Comparison of ENCODE assay signal across 21 cellular contexts in the genomic region with DNA sequence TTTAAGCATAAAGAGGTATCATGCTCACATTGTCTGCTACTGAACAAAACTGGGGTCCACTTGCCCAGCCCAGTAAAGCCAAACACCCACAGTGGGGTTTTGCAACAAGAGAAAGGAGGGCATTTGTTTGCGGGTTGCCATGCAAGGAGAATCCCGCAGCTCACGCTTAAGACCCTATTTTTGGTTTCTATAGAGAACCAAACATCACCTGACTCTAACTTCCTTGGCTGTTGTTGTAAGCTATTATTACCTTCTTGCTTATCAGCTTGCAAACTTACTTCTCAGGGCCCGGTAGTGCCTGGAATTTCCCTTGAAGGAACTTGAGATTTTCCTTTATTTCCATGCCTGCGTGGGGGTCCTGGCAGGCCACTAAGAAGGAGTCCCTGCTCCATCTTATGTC. TPM values are rescaled to one million over a fixed set of nuclear protein-coding genes. Genes with fewer than 3 reads are reported as not detected.
DNase-seq lines count a peak whose midpoint lies in the region; TF ChIP-seq lines count a peak whose summit lies in the region.
"Had no signal": no experiment of that assay in that cellular context is flagged by ENCODE, and none has a peak within 500 bp of the region (broad histone marks: within the 10 kb centered on the region; RNA-seq: fewer than 3 reads in every experiment).

No MANE protein-coding gene starts in this region.

- TF ChIP-seq CTCF in left ventricle myocardium inferior (IDR thresholded peaks at IDR 0.05; ENCODE audit: borderline replicate concordance) (no peak), coronary artery (IDR thresholded peaks at IDR 0.05) (no peak), nephron progenitor cell (IDR thresholded peaks at IDR 0.05) (no peak), GM13976 (IDR thresholded peaks at IDR 0.05; ENCODE audit: borderline replicate concordance, control extremely low read depth, extremely low read depth, insufficient read depth, missing control alignments) (no peak)

- no peak overlapping the region for H3K4me3 Mint-ChIP-seq in nephron progenitor cell
- no peak overlapping the region for H3K4me3 Mint-ChIP-seq in activated T-helper 1 cell treated with anti-CD3 and anti-CD28 coated beads, Interleukin-12 subunit alpha, Interleukin-12 subunit beta, Interleukin-2, Interleukin-4 antibody, amounts not matched to agents 30 ng/mL and 10 ng/mL and 1 ng/mL, durations not matched to agents 14 hours and 24 hours and 36 hours
- H3K4me3 Mint-ChIP-seq: stimulated activated effector memory CD8-positive, alpha-beta T cell treated with anti-CD3 and anti-CD28 coated beads, Interleukin-12 subunit alpha, Interleukin-12 subunit beta, amount 100 ng/mL, for 72 hours had no signal

- H3K9me3 Mint-ChIP-seq in nephron progenitor cell = peaks cover 4% of the 10 kb centered on the region
- H3K9me3 Mint-ChIP-seq in activated T-helper 1 cell treated with anti-CD3 and anti-CD28 coated beads, Interleukin-12 subunit alpha, Interleukin-12 subunit beta, Interleukin-2, Interleukin-4 antibody, amounts not matched to agents 30 ng/mL and 10 ng/mL and 1 ng/mL, durations not matched to agents 14 hours and 24 hours and 36 hours = no peaks in the 10 kb centered on the region
- H3K9me3 Mint-ChIP-seq: stimulated activated effector memory CD8-positive, alpha-beta T cell treated with anti-CD3 and anti-CD28 coated beads, Interleukin-12 subunit alpha, Interleukin-12 subunit beta, amount 100 ng/mL, for 72 hours had no signal

- peaks cover 73% of the 10 kb centered on the region for H3K4me1 ChIP-seq in left ventricle myocardium inferior
- H3K4me1 ChIP-seq: SJCRH30 had no signal

- peaks cover 90% of the 10 kb centered on the region for H3K4me1 Mint-ChIP-seq in nephron progenitor cell
- peaks cover 31% of the 10 kb centered on the region for H3K4me1 Mint-ChIP-seq in activated T-helper 1 cell treated with anti-CD3 and anti-CD28 coated beads, Interleukin-12 subunit alpha, Interleukin-12 subunit beta, Interleukin-2, Interleukin-4 antibody, amounts not matched to agents 30 ng/mL and 10 ng/mL and 1 ng/mL, durations not matched to agents 14 hours and 24 hours and 36 hours (ENCODE audit: low read depth)

- H3K27ac Mint-ChIP-seq in nephron progenitor cell = peak overlapping the region; percentile 96
- no peak overlapping the region for H3K27ac Mint-ChIP-seq in activated T-helper 1 cell treated with anti-CD3 and anti-CD28 coated beads, Interleukin-12 subunit alpha, Interleukin-12 subunit beta, Interleukin-2, Interleukin-4 antibody, amounts not matched to agents 30 ng/mL and 10 ng/mL and 1 ng/mL, durations not matched to agents 14 hours and 24 hours and 36 hours
- H3K27ac Mint-ChIP-seq: stimulated activated effector memory CD8-positive, alpha-beta T cell treated with anti-CD3 and anti-CD28 coated beads, Interleukin-12 subunit alpha, Interleukin-12 subunit beta, amount 100 ng/mL, for 72 hours had no signal

- no peaks in the 10 kb centered on the region for H3K9me3 ChIP-seq in left ventricle myocardium inferior (replicated peaks)
- H3K9me3 ChIP-seq: ascending aorta, SJCRH30 had no signal

- in situ Hi-C loops in GM13976 (cut with MboI; ENCODE audit: low sequenced_read_pairs, unreplicated experiment) = no loop called here

- peak overlapping the region; percentile 74 for H3K27ac ChIP-seq in left ventricle myocardium inferior (replicated peaks)
- H3K27ac ChIP-seq in coronary artery = peak overlapping the region; percentile 19 to 73
- H3K27ac ChIP-seq: SJCRH30 had no signal

- no peak for DNase-seq in left ventricle myocardium inferior
- no peak for DNase-seq in cardiac septum (ENCODE audit: low spot score)
- no peak for DNase-seq in coronary artery (ENCODE audit: low spot score)
- DNase-seq in nephron progenitor cell = no peak
- DNase-seq in COLO668 (lab: John Stamatoyannopoulos, UW; ENCODE audit: unreplicated experiment) = no peak
- DNase-seq in activated T-helper 1 cell treated with anti-CD3 and anti-CD28 coated beads, Interleukin-12 subunit alpha, Interleukin-12 subunit beta, Interleukin-2, Interleukin-4 antibody, amounts not matched to agents 30 ng/mL and 10 ng/mL and 1 ng/mL, durations not matched to agents 14 hours and 24 hours and 36 hours (ENCODE audit: low spot score) = no peak
- DNase-seq in GM13976 (ENCODE audit: low spot score) = no peak
- no peak for DNase-seq in NCI-H2196 (lab: John Stamatoyannopoulos, UW; ENCODE audit: unreplicated experiment)
- DNase-seq: COR-L47, cortex of kidney, GOT3, NCI-H1930, SJCRH30, T-helper 9 cell had no signal

- no peaks in the 10 kb centered on the region for H3K36me3 ChIP-seq in left ventricle myocardium inferior
- H3K36me3 ChIP-seq: ascending aorta, SJCRH30 had no signal

- intact Hi-C loops in left ventricle myocardium inferior (cut with micrococcal nuclease) (no loop called here), cardiac septum (cut with DNase I) (no loop called here)
- intact Hi-C loops in activated T-helper 1 cell treated with anti-CD3 and anti-CD28 coated beads, Interleukin-12 subunit alpha, Interleukin-12 subunit beta, Interleukin-2, Interleukin-4 antibody, amounts not matched to agents 30 ng/mL and 10 ng/mL and 1 ng/mL, durations not matched to agents 14 hours and 24 hours and 36 hours (cut with micrococcal nuclease) = no loop called here

- peaks cover 4% of the 10 kb centered on the region for H3K27me3 Mint-ChIP-seq in nephron progenitor cell (ENCODE audit: low read depth, poor library complexity)
- H3K27me3 Mint-ChIP-seq in activated T-helper 1 cell treated with anti-CD3 and anti-CD28 coated beads, Interleukin-12 subunit alpha, Interleukin-12 subunit beta, Interleukin-2, Interleukin-4 antibody, amounts not matched to agents 30 ng/mL and 10 ng/mL and 1 ng/mL, durations not matched to agents 14 hours and 24 hours and 36 hours (ENCODE audit: insufficient read depth) = peaks cover 64% of the 10 kb centered on the region

- H3K4me3 ChIP-seq in left ventricle myocardium inferior = no peak overlapping the region
- no peak overlapping the region for H3K4me3 ChIP-seq in coronary artery
- H3K4me3 ChIP-seq: ascending aorta, SJCRH30 had no signal

- H3K27me3 ChIP-seq in left ventricle myocardium inferior (ENCODE audit: low read depth) = no peaks in the 10 kb centered on the region
- H3K27me3 ChIP-seq: ascending aorta, SJCRH30 had no signal

- peaks cover 6% of the 10 kb centered on the region for H3K36me3 Mint-ChIP-seq in nephron progenitor cell (ENCODE audit: low read depth)
- peaks cover 1% of the 10 kb centered on the region for H3K36me3 Mint-ChIP-seq in activated T-helper 1 cell treated with anti-CD3 and anti-CD28 coated beads, Interleukin-12 subunit alpha, Interleukin-12 subunit beta, Interleukin-2, Interleukin-4 antibody, amounts not matched to agents 30 ng/mL and 10 ng/mL and 1 ng/mL, durations not matched to agents 14 hours and 24 hours and 36 hours (ENCODE audit: low read depth)
- H3K36me3 Mint-ChIP-seq: stimulated activated effector memory CD8-positive, alpha-beta T cell treated with anti-CD3 and anti-CD28 coated beads, Interleukin-12 subunit alpha, Interleukin-12 subunit beta, amount 100 ng/mL, for 72 hours had no signal

RNA-seq across cellular contexts. Expression of gene IFIT3, which starts 20.7 kb away (rescaled TPM):
- total RNA-seq in left ventricle myocardium inferior (6.9 TPM), cardiac septum (6.8 TPM)
- 0.83 and 0.91 TPM in 2 replicates for total RNA-seq in activated T-helper 1 cell treated with anti-CD3 and anti-CD28 coated beads, Interleukin-12 subunit alpha, Interleukin-12 subunit beta, Interleukin-2, Interleukin-4 antibody, amounts not matched to agents 30 ng/mL and 10 ng/mL and 1 ng/mL, durations not matched to agents 14 hours and 24 hours and 36 hours

RNA-seq across cellular contexts. Expression of gene IFIT1B, which starts 29.4 kb away (rescaled TPM):
- not detected for total RNA-seq in left ventricle myocardium inferior
- 0.81 TPM for total RNA-seq in cardiac septum
- total RNA-seq in activated T-helper 1 cell treated with anti-CD3 and anti-CD28 coated beads, Interleukin-12 subunit alpha, Interleukin-12 subunit beta, Interleukin-2, Interleukin-4 antibody, amounts not matched to agents 30 ng/mL and 10 ng/mL and 1 ng/mL, durations not matched to agents 14 hours and 24 hours and 36 hours = not detected in 2 replicates
- total RNA-seq: ascending aorta, glomerular endothelial cell, LHCN-M2, NCI-H460, osteocyte, SJCRH30, ureter had no signal

RNA-seq across cellular contexts. Expression of gene IFIT1, which starts 44.0 kb away (rescaled TPM):
- 31.0 TPM for total RNA-seq in left ventricle myocardium inferior
- total RNA-seq in cardiac septum = 9.8 TPM
- 0.39 and 0.59 TPM in 2 replicates for total RNA-seq in activated T-helper 1 cell treated with anti-CD3 and anti-CD28 coated beads, Interleukin-12 subunit alpha, Interleukin-12 subunit beta, Interleukin-2, Interleukin-4 antibody, amounts not matched to agents 30 ng/mL and 10 ng/mL and 1 ng/mL, durations not matched to agents 14 hours and 24 hours and 36 hours

RNA-seq across cellular contexts. Expression of gene IFIT2, which starts 46.6 kb away (rescaled TPM):
- total RNA-seq in left ventricle myocardium inferior (4.5 TPM), cardiac septum (4.3 TPM)
- 0.34 and 0.47 TPM in 2 replicates for total RNA-seq in activated T-helper 1 cell treated with anti-CD3 and anti-CD28 coated beads, Interleukin-12 subunit alpha, Interleukin-12 subunit beta, Interleukin-2, Interleukin-4 antibody, amounts not matched to agents 30 ng/mL and 10 ng/mL and 1 ng/mL, durations not matched to agents 14 hours and 24 hours and 36 hours
